In the genomic region with DNA sequence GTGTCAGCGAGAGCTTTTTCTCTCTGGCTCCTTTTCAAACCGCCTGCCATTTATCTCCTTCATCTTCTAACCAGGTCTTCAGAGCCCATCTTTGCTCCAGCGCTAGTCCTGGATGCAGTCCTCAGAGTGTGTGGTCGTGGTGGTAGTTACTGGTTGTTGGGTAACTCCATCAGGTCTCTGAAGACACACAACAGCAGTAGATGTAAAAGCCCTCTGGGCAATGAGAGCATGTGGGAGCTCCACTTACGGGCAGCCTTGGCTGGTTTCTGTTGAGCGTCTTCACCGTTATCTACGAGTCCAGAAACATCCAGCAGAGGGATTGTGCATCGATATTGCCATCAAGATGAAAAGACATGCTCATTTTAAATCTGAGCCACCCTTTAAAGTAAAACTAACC, we compare ENCODE assay signal across 8 cellular contexts.
DNase-seq lines count a peak whose midpoint lies in the region; ATAC-seq and TF ChIP-seq lines count a peak whose summit lies in the region.

No MANE protein-coding gene starts in this region.

- H3K27ac Mint-ChIP-seq in activated CD4-positive, alpha-beta T cell treated with anti-CD3 and anti-CD28 coated beads, Interleukin-2, amount 10 ng/mL, durations not matched to agents 24 days and 14 days, result peak overlapping the region; percentile 5

- H3K4me1 Mint-ChIP-seq in activated CD4-positive, alpha-beta T cell treated with anti-CD3 and anti-CD28 coated beads, Interleukin-2, amount 10 ng/mL, durations not matched to agents 24 days and 14 days, result peaks cover 25% of the 10 kb centered on the region

- H3K4me3 ChIP-seq in RWPE2 (ENCODE audit: severe bottlenecking) (no peak overlapping the region), fibroblast of the aortic adventitia (ENCODE audit: low read depth, low read length) (peak overlapping the region; percentile 23), mucosa of descending colon (no peak overlapping the region), sigmoid colon (no peak overlapping the region)

- ATAC-seq in HG02642 (IDR thresholded peaks at IDR 0.05; ENCODE audit: poor library complexity, unreplicated experiment), result peak; percentile 10
- ATAC-seq in RWPE2 (ENCODE audit: low read depth), result no peak
- no peak for ATAC-seq in mucosa of descending colon

- peak; percentile 80 for DNase-seq in activated CD4-positive, alpha-beta T cell treated with anti-CD3 and anti-CD28 coated beads, Interleukin-2, amount 10 ng/mL, durations not matched to agents 24 days and 14 days
- DNase-seq in activated CD4-positive, alpha-beta T cell treated with anti-CD3 and anti-CD28 coated beads, Interleukin-2, amount 50 U/mL, for 1 hour, result no peak
- peak; percentile 19 for DNase-seq in RWPE2 (ENCODE audit: low spot score)
- DNase-seq in fibroblast of the aortic adventitia (ENCODE audit: low read depth), result peak; percentile 60
- DNase-seq in mucosa of descending colon, result no peak
- DNase-seq in HuH-7 (ENCODE audit: low spot score), result no peak
- DNase-seq in sigmoid colon, result no peak

- intact Hi-C loops in activated CD4-positive, alpha-beta T cell treated with anti-CD3 and anti-CD28 coated beads, Interleukin-2, amount 10 ng/mL, durations not matched to agents 24 days and 14 days (cut with micrococcal nuclease), result loop anchor here (1.0 to 5.0 kb wide), 4 partner anchors 21 to 416 kb away; no protein-coding TSS in a partner anchor
- intact Hi-C loops in mucosa of descending colon (cut with DNase I, micrococcal nuclease), result no loop called here
- intact Hi-C loops in sigmoid colon (cut with DNase I), result no loop called here

- no peaks in the 10 kb centered on the region for H3K9me3 Mint-ChIP-seq in activated CD4-positive, alpha-beta T cell treated with anti-CD3 and anti-CD28 coated beads, Interleukin-2, amount 10 ng/mL, durations not matched to agents 24 days and 14 days

- WGBS in sigmoid colon, 2 donors, result 42% methylated on average over 9 of the region's 9 CpGs

- no peaks in the 10 kb centered on the region for H3K4me1 ChIP-seq in RWPE2 (ENCODE audit: insufficient read depth, poor library complexity, severe bottlenecking)
- H3K4me1 ChIP-seq in mucosa of descending colon (ENCODE audit: low read depth), result peaks cover 6% of the 10 kb centered on the region
- H3K4me1 ChIP-seq in sigmoid colon, result peaks cover 0 to 32% (median 16%) of the 10 kb centered on the region in 4 donors

- no peak for TF ChIP-seq EP300 in sigmoid colon (IDR thresholded peaks at IDR 0.05)

- TF ChIP-seq CTCF in RWPE2 (IDR thresholded peaks at IDR 0.05; ENCODE audit: poor library complexity, severe bottlenecking) (no peak), fibroblast of the aortic adventitia (IDR thresholded peaks at IDR 0.05; ENCODE audit: insufficient read depth, low read length) (peak; percentile 35), mucosa of descending colon (IDR thresholded peaks at IDR 0.05) (no peak), sigmoid colon (IDR thresholded peaks at IDR 0.05) (no peak)

- H3K27me3 ChIP-seq in RWPE2 (ENCODE audit: insufficient read depth, poor library complexity, severe bottlenecking) (peaks cover 20% of the 10 kb centered on the region), sigmoid colon (peaks cover 0 to 29% (median 19%) of the 10 kb centered on the region in 3 donors)

- peaks cover 66% of the 10 kb centered on the region for H3K27me3 Mint-ChIP-seq in activated CD4-positive, alpha-beta T cell treated with anti-CD3 and anti-CD28 coated beads, Interleukin-2, amount 10 ng/mL, durations not matched to agents 24 days and 14 days

- H3K27ac ChIP-seq in RWPE2 (ENCODE audit: poor library complexity, severe bottlenecking), result no peak overlapping the region
- H3K27ac ChIP-seq in sigmoid colon, result no peak overlapping the region

- no peaks in the 10 kb centered on the region for H3K36me3 ChIP-seq in RWPE2 (ENCODE audit: low read depth)
- H3K36me3 ChIP-seq in mucosa of descending colon (ENCODE audit: low read depth), result no peaks in the 10 kb centered on the region
- no peaks in the 10 kb centered on the region for H3K36me3 ChIP-seq in sigmoid colon

- H3K36me3 Mint-ChIP-seq in activated CD4-positive, alpha-beta T cell treated with anti-CD3 and anti-CD28 coated beads, Interleukin-2, amount 10 ng/mL, durations not matched to agents 24 days and 14 days (ENCODE audit: low read depth), result peaks cover 2% of the 10 kb centered on the region

- TF ChIP-seq POLR2A in sigmoid colon (IDR thresholded peaks at IDR 0.05), result no peak

- H3K4me3 Mint-ChIP-seq in activated CD4-positive, alpha-beta T cell treated with anti-CD3 and anti-CD28 coated beads, Interleukin-2, amount 10 ng/mL, durations not matched to agents 24 days and 14 days, result peak overlapping the region; percentile 80

- H3K9me3 ChIP-seq in RWPE2 (ENCODE audit: severe bottlenecking) (no peaks in the 10 kb centered on the region), mucosa of descending colon (no peaks in the 10 kb centered on the region), sigmoid colon (no peaks in the 10 kb centered on the region)

Comparison
In these comparisons a context has a peak if more than half of its experiments do, and no peak if none do; other contexts are left out.
1. DNase-seq: peak in activated CD4-positive, alpha-beta T cell treated with anti-CD3 and anti-CD28 coated beads, Interleukin-2, amount 10 ng/mL, durations not matched to agents 24 days and 14 days (single experiment), RWPE2 (single experiment) and fibroblast of the aortic adventitia (single experiment); none in activated CD4-positive, alpha-beta T cell treated with anti-CD3 and anti-CD28 coated beads, Interleukin-2, amount 50 U/mL, for 1 hour (single experiment), mucosa of descending colon (0 of 3), HuH-7 (single experiment) and sigmoid colon (single experiment).